ENCODE assay signal across 21 cellular contexts in the genomic region with DNA sequence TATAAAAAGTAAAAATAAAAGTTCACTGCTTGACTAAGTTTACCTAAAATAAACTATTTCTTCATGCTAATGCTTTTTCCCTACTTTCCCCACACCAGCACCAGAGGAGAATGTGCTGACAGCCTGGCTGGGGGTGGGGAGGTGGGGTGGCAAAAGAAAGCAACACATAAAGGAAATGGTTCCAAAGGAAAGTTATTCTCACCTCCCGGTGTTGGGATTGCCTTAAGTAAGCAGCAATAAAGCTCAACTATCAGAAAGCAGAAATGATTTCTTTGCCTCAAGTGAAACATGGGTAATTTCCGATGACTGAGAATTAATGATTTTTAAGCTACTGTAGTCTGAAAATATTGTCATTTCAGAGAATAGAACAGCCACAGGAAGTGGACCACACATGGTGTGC.
DNase-seq lines count a peak whose midpoint lies in the region; TF ChIP-seq lines count a peak whose summit lies in the region.
"Had no signal": no experiment of that assay in that cellular context is flagged by ENCODE, and none has a peak within 500 bp of the region (broad histone marks: within the 10 kb centered on the region; RNA-seq: fewer than 3 reads in every experiment).

No MANE protein-coding gene starts in this region.

- H3K79me2 ChIP-seq in H9 (ENCODE audit: insufficient read depth, low read length), result no peaks in the 10 kb centered on the region

- no peak overlapping the region for H2BK15ac ChIP-seq in H9 (ENCODE audit: low read depth, low read length)

- H3K27ac ChIP-seq in H9 (ENCODE audit: insufficient read length, low read depth, low read length) (no peak overlapping the region), skeletal muscle tissue (ENCODE audit: low read depth, low read length) (peak overlapping the region; percentile 27)
- H3K27ac ChIP-seq: adrenal gland, pancreas, vagina had no signal

- no peak overlapping the region for H3K18ac ChIP-seq in H9 (ENCODE audit: insufficient read length, low read depth, low read length)

- no peaks in the 10 kb centered on the region for H3K27me3 ChIP-seq in H9 (ENCODE audit: insufficient read depth, low read length)
- no peaks in the 10 kb centered on the region for H3K27me3 ChIP-seq in skeletal muscle tissue (ENCODE audit: control insufficient read depth in 3 of 3, insufficient read depth in 3 of 3, low read length in 3 of 3)
- H3K27me3 ChIP-seq: adrenal gland, BE2C, pancreas, vagina had no signal

- H3T11ph ChIP-seq in H9 (ENCODE audit: low read length), result no peak overlapping the region

- H3K4me2 ChIP-seq in H9 (ENCODE audit: insufficient read depth, insufficient read length, low read length), result no peak overlapping the region

- H3K27me3 Mint-ChIP-seq in H9 (ENCODE audit: low read depth), result no peaks in the 10 kb centered on the region
- H3K27me3 Mint-ChIP-seq in T-helper 2 cell treated with Interferon-gamma antibody and Interleukin-4, amounts not matched to agents 5 μg/mL and 100 μg/mL, for 36 hours (ENCODE audit: low read depth), result no peaks in the 10 kb centered on the region
- H3K27me3 Mint-ChIP-seq: activated CD4-positive, alpha-beta T cell treated with anti-CD3 and anti-CD28 coated beads for 36 hours; activated CD8-positive, alpha-beta memory T cell treated with anti-CD3 and anti-CD28 coated beads, Interleukin-2, amount 10 ng/mL, durations not matched to agents 7 days and 5 days had no signal

- H4K8ac ChIP-seq in H9 (replicated peaks; ENCODE audit: insufficient read length, low read depth, low read length), result no peak overlapping the region

- no peaks in the 10 kb centered on the region for H3K23me2 ChIP-seq in H9 (ENCODE audit: insufficient read length, low read depth, low read length, poor library complexity, severe bottlenecking)

- TF ChIP-seq CTCF in H9 (conservative IDR thresholded peaks at IDR 0.05), result no peak
- no peak for TF ChIP-seq CTCF in choroid plexus epithelial cell (conservative IDR thresholded peaks at IDR 0.05; ENCODE audit: low read depth, low read length)

- H2BK120ac ChIP-seq in H9 (ENCODE audit: low read depth, low read length, poor library complexity, severe bottlenecking), result no peak overlapping the region

- H3K4me3 Mint-ChIP-seq in H9, result no peak overlapping the region
- no peak overlapping the region for H3K4me3 Mint-ChIP-seq in T-helper 2 cell treated with Interferon-gamma antibody and Interleukin-4, amounts not matched to agents 5 μg/mL and 100 μg/mL, for 36 hours
- H3K4me3 Mint-ChIP-seq: activated CD4-positive, alpha-beta T cell treated with anti-CD3 and anti-CD28 coated beads for 36 hours; activated CD8-positive, alpha-beta memory T cell treated with anti-CD3 and anti-CD28 coated beads, Interleukin-2, amount 10 ng/mL, durations not matched to agents 7 days and 5 days had no signal

- H3K9me3 ChIP-seq in H9 (ENCODE audit: control insufficient read depth, low read depth, low read length), result no peaks in the 10 kb centered on the region
- no peaks in the 10 kb centered on the region for H3K9me3 ChIP-seq in skeletal muscle tissue (ENCODE audit: control insufficient read depth in 3 of 3, low read length in 3 of 3)
- H3K9me3 ChIP-seq: adrenal gland, BE2C, pancreas, vagina had no signal

- no peak overlapping the region for H2BK12ac ChIP-seq in H9 (ENCODE audit: insufficient read length, low read depth, low read length)

- DNase-seq in H9, result no peak
- DNase-seq in choroid plexus epithelial cell (ENCODE audit: low read depth), result peak; percentile 63
- DNase-seq in iris pigment epithelial cell (ENCODE audit: low read depth), result peak; percentile 36
- DNase-seq in T-helper 2 cell treated with Interferon-gamma antibody and Interleukin-4, amounts not matched to agents 5 μg/mL and 100 μg/mL, for 36 hours (ENCODE audit: low spot score), result no peak
- no peak for DNase-seq in Kasumi-1 (lab: John Stamatoyannopoulos, UW)
- no peak for DNase-seq in MV-4-11 (lab: John Stamatoyannopoulos, UW)
- DNase-seq: activated CD4-positive, alpha-beta T cell treated with anti-CD3 and anti-CD28 coated beads for 36 hours; activated CD8-positive, alpha-beta memory T cell treated with anti-CD3 and anti-CD28 coated beads, Interleukin-2, amount 10 ng/mL, durations not matched to agents 7 days and 5 days; activated effector memory CD4-positive, alpha-beta T cell treated with Interleukin-2 at 50 U/mL for 16 hours; adrenal gland; BE2C; caudate nucleus; hippocampal formation; left ventricle myocardium superior; NCI-H1105; NCI-H2171 treated with DMSO at 0.1 percent for 48 hours; NCI-H774; pancreas; stimulated activated CD4-positive, alpha-beta T cell treated with anti-CD3 and anti-CD28 coated beads, Interleukin-2, amount 100 ng/mL, for 48 hours had no signal

- H3K4me1 ChIP-seq in H9 (ENCODE audit: insufficient read depth, low read length), result no peaks in the 10 kb centered on the region
- peaks cover 0 to 4% (median 3%) of the 10 kb centered on the region in 3 donors for H3K4me1 ChIP-seq in skeletal muscle tissue (ENCODE audit: control insufficient read depth in 3 of 3, insufficient read depth in 3 of 3, low read length in 3 of 3)
- H3K4me1 ChIP-seq: adrenal gland, BE2C, pancreas, vagina had no signal

- H2AFZ ChIP-seq in H9 (ENCODE audit: low read length), result peak overlapping the region; percentile 59

- H3K4me3 ChIP-seq in choroid plexus epithelial cell (ENCODE audit: low read depth, low read length) (no peak overlapping the region), skeletal muscle tissue (ENCODE audit: low read length in 3 of 3) (no peak overlapping the region)
- H3K4me3 ChIP-seq: adrenal gland, pancreas, vagina had no signal

- H3K36me3 Mint-ChIP-seq in H9 (ENCODE audit: insufficient read depth in 1 of 3, low read depth in 3 of 3), result no peaks in the 10 kb centered on the region; a peak in 1 of 7 replicates
- H3K36me3 Mint-ChIP-seq in T-helper 2 cell treated with Interferon-gamma antibody and Interleukin-4, amounts not matched to agents 5 μg/mL and 100 μg/mL, for 36 hours (ENCODE audit: low read depth), result no peaks in the 10 kb centered on the region
- H3K36me3 Mint-ChIP-seq: activated CD8-positive, alpha-beta memory T cell treated with anti-CD3 and anti-CD28 coated beads, Interleukin-2, amount 10 ng/mL, durations not matched to agents 7 days and 5 days had no signal

- no peaks in the 10 kb centered on the region for H3K36me3 ChIP-seq in skeletal muscle tissue (ENCODE audit: control insufficient read depth in 3 of 3, insufficient read depth in 3 of 3, low read length in 3 of 3)
- H3K36me3 ChIP-seq: adrenal gland, BE2C, pancreas, vagina had no signal

- WGBS in H9 (ENCODE audit: extremely low coverage, insufficient read length, low lambda C conversion rate), result no CpG with 5 or more reads among the region's 2 CpGs

- no peak overlapping the region for H4K91ac ChIP-seq in H9 (ENCODE audit: insufficient read length, low read depth, low read length)

- no peak overlapping the region for H3K14ac ChIP-seq in H9 (ENCODE audit: insufficient read depth, low read length)

- H3K9ac ChIP-seq in H9 (ENCODE audit: extremely low read depth, insufficient read length, low read length) (no peak overlapping the region), skeletal muscle tissue (ENCODE audit: low read depth in 1 of 3, low read length in 3 of 3) (peak overlapping the region in 1 of 3 donors; percentile 39)

- no peaks in the 10 kb centered on the region for H4K20me1 ChIP-seq in H9 (ENCODE audit: control insufficient read depth, insufficient read depth, insufficient read length)

- H3K27ac Mint-ChIP-seq in H9, result peak overlapping the region in 1 of 3 experiments; percentile 83; a peak in 3 of 7 replicates
- H3K27ac Mint-ChIP-seq in T-helper 2 cell treated with Interferon-gamma antibody and Interleukin-4, amounts not matched to agents 5 μg/mL and 100 μg/mL, for 36 hours, result no peak overlapping the region
- H3K27ac Mint-ChIP-seq: activated CD4-positive, alpha-beta T cell treated with anti-CD3 and anti-CD28 coated beads for 36 hours; activated CD8-positive, alpha-beta memory T cell treated with anti-CD3 and anti-CD28 coated beads, Interleukin-2, amount 10 ng/mL, durations not matched to agents 7 days and 5 days had no signal

- H2BK5ac ChIP-seq in H9 (ENCODE audit: insufficient read length, low read length), result no peak overlapping the region

- H3K9me3 Mint-ChIP-seq in H9, result no peaks in the 10 kb centered on the region; a peak in 1 of 5 replicates
- H3K9me3 Mint-ChIP-seq in T-helper 2 cell treated with Interferon-gamma antibody and Interleukin-4, amounts not matched to agents 5 μg/mL and 100 μg/mL, for 36 hours, result no peaks in the 10 kb centered on the region

- no peak overlapping the region for H3K23ac ChIP-seq in H9 (ENCODE audit: insufficient read length, low read depth, low read length)

- H4K5ac ChIP-seq in H9 (ENCODE audit: insufficient read length, low read depth, low read length), result no peak overlapping the region

- H2AK5ac ChIP-seq in H9 (ENCODE audit: insufficient read length, low read length), result no peak overlapping the region

- H3K4ac ChIP-seq in H9 (ENCODE audit: low read depth, low read length), result no peak overlapping the region

- H3K4me1 Mint-ChIP-seq in H9, result peaks cover 6 to 12% of the 10 kb centered on the region in 2 experiments
- no peaks in the 10 kb centered on the region for H3K4me1 Mint-ChIP-seq in T-helper 2 cell treated with Interferon-gamma antibody and Interleukin-4, amounts not matched to agents 5 μg/mL and 100 μg/mL, for 36 hours (ENCODE audit: low read depth)
- H3K4me1 Mint-ChIP-seq: activated CD4-positive, alpha-beta T cell treated with anti-CD3 and anti-CD28 coated beads for 36 hours; activated CD8-positive, alpha-beta memory T cell treated with anti-CD3 and anti-CD28 coated beads, Interleukin-2, amount 10 ng/mL, durations not matched to agents 7 days and 5 days had no signal

- no peak overlapping the region for H3K56ac ChIP-seq in H9 (ENCODE audit: insufficient read length, low read depth, low read length)

- no peaks in the 10 kb centered on the region for H3K79me1 ChIP-seq in H9 (ENCODE audit: insufficient read depth, low read depth, low read length, poor library complexity, severe bottlenecking)

- no peak overlapping the region for H2BK20ac ChIP-seq in H9 (ENCODE audit: low read depth, low read length, poor library complexity, severe bottlenecking)

Comparison
In these comparisons a context has a peak if more than half of its experiments do, and no peak if none do; other contexts are left out.
1. DNase-seq: peak in choroid plexus epithelial cell (single experiment) and iris pigment epithelial cell (single experiment); none in H9 (single experiment), T-helper 2 cell treated with Interferon-gamma antibody and Interleukin-4, amounts not matched to agents 5 μg/mL and 100 μg/mL, for 36 hours (single experiment), Kasumi-1 (0 of 2) and MV-4-11 (single experiment).